Comparison of ENCODE assay signal across 8 cellular contexts in the genomic region with DNA sequence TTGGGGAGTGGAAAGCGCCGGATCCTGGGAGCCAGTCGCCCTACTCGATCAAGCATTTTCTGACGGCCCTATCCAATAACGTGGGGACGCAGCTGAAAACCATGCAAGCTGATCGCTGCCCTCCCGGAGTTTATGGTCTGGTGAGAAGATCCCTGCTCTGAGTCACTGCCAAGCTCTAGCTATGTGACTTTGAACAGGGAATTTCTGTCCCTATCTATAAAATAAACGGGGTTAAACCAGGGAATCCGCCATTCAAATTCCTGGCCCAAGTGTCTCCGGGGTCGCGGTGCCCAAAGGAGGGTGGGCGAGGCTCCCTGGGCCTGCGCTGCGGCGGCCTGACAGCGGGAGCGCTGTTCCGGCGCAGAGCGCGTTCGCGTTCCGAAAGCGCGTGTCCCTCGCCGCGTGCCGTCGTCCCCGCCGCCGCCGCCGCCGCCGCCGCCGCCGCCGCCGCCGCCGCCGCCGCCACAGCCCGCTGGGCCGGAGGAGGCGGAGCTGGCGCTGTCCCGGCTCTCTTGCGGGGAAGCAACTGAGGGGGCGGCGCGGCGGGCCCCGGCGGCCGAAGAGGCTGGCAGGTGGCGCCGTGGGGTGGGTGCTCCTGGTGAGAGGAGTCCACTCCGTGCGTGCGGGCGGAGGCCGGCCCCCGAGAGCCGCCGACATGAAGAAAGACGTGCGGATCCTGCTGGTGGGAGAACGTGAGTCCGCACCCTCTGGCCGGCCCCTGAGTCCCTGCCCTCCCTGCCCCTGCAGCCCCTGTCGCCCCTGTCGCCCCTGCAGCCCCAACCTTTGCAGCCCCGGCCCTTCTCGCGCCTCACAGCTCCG. TPM values are rescaled to one million over a fixed set of nuclear protein-coding genes. Genes with fewer than 3 reads are reported as not detected.
A peak's percentile ranks its signal among the peaks of the same experiment; 100 is the strongest.
DNase-seq lines count a peak whose midpoint lies in the region; ATAC-seq and TF ChIP-seq lines count a peak whose summit lies in the region.

A gene (plus strand): TSS at position 465 of the 819 bp plus-strand sequence. CDS start 191 bp downstream, at position 656.

- H3K4me3 Mint-ChIP-seq in activated CD4-positive, alpha-beta T cell treated with anti-CD3 and anti-CD28 coated beads for 36 hours, result peak within 1 kb of the TSS; percentile 99

- H3K27ac Mint-ChIP-seq in activated CD4-positive, alpha-beta T cell treated with anti-CD3 and anti-CD28 coated beads for 36 hours, result peak within 1 kb of the TSS; percentile 67

- ATAC-seq in GM18873 (IDR thresholded peaks at IDR 0.05; ENCODE audit: low FRiP score, unreplicated experiment) (peak; percentile 57), HG03159 (IDR thresholded peaks at IDR 0.05; ENCODE audit: unreplicated experiment) (peak; percentile 64), left lung (peak; percentile 69)
- ATAC-seq in activated CD4-positive, alpha-beta T cell treated with anti-CD3 and anti-CD28 coated beads for 36 hours, result peak; percentile 64

- H3K4me3 ChIP-seq in colonic mucosa, result peak within 1 kb of the TSS; percentile 90
- H3K4me3 ChIP-seq in left lung, result peak within 1 kb of the TSS; percentile 79 to 83

- H3K27me3 Mint-ChIP-seq in activated CD4-positive, alpha-beta T cell treated with anti-CD3 and anti-CD28 coated beads for 36 hours, result no peaks in the 10 kb centered on the region

- H3K9me3 ChIP-seq in colonic mucosa (no peaks in the 10 kb centered on the region), left lung (no peaks in the 10 kb centered on the region)

- peak; percentile 85 for DNase-seq in AG08396 (ENCODE audit: low spot score)
- DNase-seq in NCI-H345 treated with DMSO at 0.1 percent for 48 hours (lab: John Stamatoyannopoulos, UW; ENCODE audit: unreplicated experiment), result peak; percentile 59
- DNase-seq in activated CD4-positive, alpha-beta T cell treated with anti-CD3 and anti-CD28 coated beads for 36 hours, result peak; percentile 85
- DNase-seq in colonic mucosa, result peak; percentile 72
- peak; percentile 77 to 94 for DNase-seq in left lung
- DNase-seq in stimulated activated CD4-positive, alpha-beta T cell treated with anti-CD3 and anti-CD28 coated beads, Interleukin-2, amount 100 ng/mL, for 48 hours, result peak; percentile 70 to 74

- peak within 1 kb of the TSS; percentile 90 for H3K27ac ChIP-seq in colonic mucosa
- H3K27ac ChIP-seq in left lung, result peak within 1 kb of the TSS; percentile 96 to 97

- H3K36me3 ChIP-seq in colonic mucosa, result no peaks in the 10 kb centered on the region
- H3K36me3 ChIP-seq in left lung, result peaks cover 0 to 12% of the 10 kb centered on the region in 2 donors

- H3K4me1 ChIP-seq in colonic mucosa (no peaks in the 10 kb centered on the region), left lung (peaks cover 6 to 60% of the 10 kb centered on the region in 2 donors)

- H3K27me3 ChIP-seq in colonic mucosa, result no peaks in the 10 kb centered on the region
- H3K27me3 ChIP-seq in left lung, result no peaks in the 10 kb centered on the region

- intact Hi-C loops in activated CD4-positive, alpha-beta T cell treated with anti-CD3 and anti-CD28 coated beads for 36 hours (cut with DNase I, micrococcal nuclease), result loop anchor here in 1 of 2 experiments (1.0 to 5.0 kb wide), 9 partner anchors 15 to 735 kb away; a partner anchor contains a TSS
- intact Hi-C loops in colonic mucosa (cut with DNase I) (no loop called here), left lung (cut with DNase I) (no loop called here)

- TF ChIP-seq CTCF in colonic mucosa (IDR thresholded peaks at IDR 0.05) (peak; percentile 37), left lung (IDR thresholded peaks at IDR 0.05) (peak; percentile 50 to 70)

- POLR2A ChIA-PET in activated CD4-positive, alpha-beta T cell treated with anti-CD3 and anti-CD28 coated beads for 36 hours (lab: Charles Lee), result no interaction called here

- peak within 1 kb of the TSS; percentile 89 to 93 for H3K9ac ChIP-seq in colonic mucosa (ENCODE audit: low read depth in 2 of 2, low read length in 2 of 2)

- no peaks in the 10 kb centered on the region for H3K9me3 Mint-ChIP-seq in activated CD4-positive, alpha-beta T cell treated with anti-CD3 and anti-CD28 coated beads for 36 hours (ENCODE audit: low read depth)

- CTCF ChIA-PET in activated CD4-positive, alpha-beta T cell treated with anti-CD3 and anti-CD28 coated beads for 36 hours (lab: Charles Lee), result interaction anchor here (0.6 to 4.5 kb wide), 10 partner anchors 8 to 554 kb away, joined by 3 to 60 read pairs (median 4); a partner anchor contains a TSS

- no peaks in the 10 kb centered on the region for H3K36me3 Mint-ChIP-seq in activated CD4-positive, alpha-beta T cell treated with anti-CD3 and anti-CD28 coated beads for 36 hours (ENCODE audit: low read depth)

- peaks cover 27% of the 10 kb centered on the region for H3K4me1 Mint-ChIP-seq in activated CD4-positive, alpha-beta T cell treated with anti-CD3 and anti-CD28 coated beads for 36 hours

RNA-seq across cellular contexts. Expression of the gene that starts here (rescaled TPM):
- 10 to 100 TPM; 23.3 to 34.1 TPM for total RNA-seq in activated CD4-positive, alpha-beta T cell treated with anti-CD3 and anti-CD28 coated beads for 36 hours
- total RNA-seq in colonic mucosa (10 to 100 TPM; 18.1 to 27.4 TPM), left lung (10 to 100 TPM; 37.9 to 40.8 TPM)

Comparison
In these comparisons a context has a peak if more than half of its experiments do, and no peak if none do; other contexts are left out.
1. Peak in every context shown above with its lines: DNase-seq, ATAC-seq, H3K4me3 ChIP-seq and H3K27ac ChIP-seq.